Comparison of ENCODE assay signal across 22 cellular contexts in the genomic region with DNA sequence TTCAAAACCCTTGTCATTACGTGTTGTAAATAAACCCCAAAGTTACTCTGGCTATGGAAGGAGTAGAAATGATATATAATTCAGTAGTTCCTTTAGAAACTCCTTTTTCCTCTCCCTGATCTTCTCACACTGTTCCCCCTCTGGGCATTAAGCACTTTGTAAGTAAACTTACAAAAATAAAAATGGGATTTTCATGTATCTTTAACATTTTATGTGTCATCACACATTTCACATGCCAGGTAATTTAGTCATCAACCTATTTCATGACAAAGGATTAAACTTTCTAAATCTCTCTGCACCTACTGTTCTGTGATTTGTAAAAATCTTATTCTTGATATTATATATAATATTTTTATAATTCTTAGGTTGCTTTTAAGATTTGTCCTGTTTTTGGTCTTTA.
DNase-seq lines count a peak whose midpoint lies in the region; ATAC-seq, FAIRE-seq and TF ChIP-seq lines count a peak whose summit lies in the region.
"Had no signal": no experiment of that assay in that cellular context is flagged by ENCODE, and none has a peak within 500 bp of the region (broad histone marks: within the 10 kb centered on the region; RNA-seq: fewer than 3 reads in every experiment).

No MANE protein-coding gene starts in this region.

- H3K27ac Mint-ChIP-seq in naive thymus-derived CD4-positive, alpha-beta T cell: no peak overlapping the region
- H3K27ac Mint-ChIP-seq: activated B cell treated with CpG ODN at 0.5 μM for 24 hours; activated CD8-positive, alpha-beta T cell treated with anti-CD3 and anti-CD28 coated beads for 36 hours; activated T-cell treated with anti-CD3 and anti-CD28 coated beads, Interleukin-2, amount 50 U/mL, for 24 hours; neural progenitor cell had no signal

- no peak for TF ChIP-seq RAD21 in A549 (conservative IDR thresholded peaks at IDR 0.05 in 1 of 2, IDR thresholded peaks at IDR 0.05 in 1 of 2)

- H3K27me3 Mint-ChIP-seq in naive thymus-derived CD4-positive, alpha-beta T cell: peaks cover 0 to 23% (median 7%) of the 10 kb centered on the region in 5 donors
- H3K27me3 Mint-ChIP-seq: activated T-cell treated with anti-CD3 and anti-CD28 coated beads, Interleukin-2, amount 50 U/mL, for 24 hours had no signal

- FAIRE-seq in A549 (lab: Jason Lieb, UNC): no peak

- peaks cover 10% of the 10 kb centered on the region; the same call in 1 of the 3 replicates for H3K4me1 ChIP-seq in A549
- peaks cover 14% of the 10 kb centered on the region for H3K4me1 ChIP-seq in foreskin keratinocyte
- no peaks in the 10 kb centered on the region for H3K4me1 ChIP-seq in naive thymus-derived CD4-positive, alpha-beta T cell (ENCODE audit: control insufficient read depth in 2 of 2, insufficient read depth in 2 of 2, low read length in 2 of 2)
- peaks cover 12% of the 10 kb centered on the region for H3K4me1 ChIP-seq in BE2C
- H3K4me1 ChIP-seq: body of pancreas, neural progenitor cell, stomach, upper lobe of right lung had no signal

- no peaks in the 10 kb centered on the region for H3K27me3 ChIP-seq in foreskin keratinocyte
- no peaks in the 10 kb centered on the region for H3K27me3 ChIP-seq in naive thymus-derived CD4-positive, alpha-beta T cell (ENCODE audit: control insufficient read depth in 2 of 2, insufficient read depth in 2 of 2, low read length in 2 of 2)
- no peaks in the 10 kb centered on the region for H3K27me3 ChIP-seq in BE2C
- H3K27me3 ChIP-seq: body of pancreas, neural progenitor cell, upper lobe of right lung had no signal

- CTCF ChIA-PET in A549 (lab: Yijun Ruan, JAX): interaction anchor here (0.9 kb wide), 1 partner anchor 10 kb away, joined by 4 read pairs; no protein-coding TSS in a partner anchor
- CTCF ChIA-PET in naive thymus-derived CD4-positive, alpha-beta T cell (lab: Charles Lee): no interaction called here

- H3K9me3 Mint-ChIP-seq in naive thymus-derived CD4-positive, alpha-beta T cell: peaks cover 0 to 8% (median 0%) of the 10 kb centered on the region in 11 donors
- H3K9me3 Mint-ChIP-seq: activated CD8-positive, alpha-beta T cell treated with anti-CD3 and anti-CD28 coated beads for 36 hours; activated T-cell treated with anti-CD3 and anti-CD28 coated beads, Interleukin-2, amount 50 U/mL, for 24 hours; neural progenitor cell had no signal

- POLR2A ChIA-PET in A549 (lab: Yijun Ruan, JAX): no interaction called here
- POLR2A ChIA-PET in naive thymus-derived CD4-positive, alpha-beta T cell (lab: Charles Lee): no interaction called here

- ATAC-seq in A549: no peak
- peak; percentile 80 for ATAC-seq in foreskin keratinocyte
- no peak for ATAC-seq in naive thymus-derived CD4-positive, alpha-beta T cell
- no peak for ATAC-seq in GM21825 (IDR thresholded peaks at IDR 0.05; ENCODE audit: unreplicated experiment)
- ATAC-seq: activated CD8-positive, alpha-beta T cell treated with anti-CD3 and anti-CD28 coated beads for 36 hours; body of pancreas; left ventricle myocardium superior; upper lobe of right lung had no signal

- no peaks in the 10 kb centered on the region for H3K36me3 ChIP-seq in naive thymus-derived CD4-positive, alpha-beta T cell (ENCODE audit: control insufficient read depth in 2 of 3, insufficient read depth in 3 of 3, low read length in 3 of 3)
- no peaks in the 10 kb centered on the region for H3K36me3 ChIP-seq in BE2C
- H3K36me3 ChIP-seq: neural progenitor cell, stomach, upper lobe of right lung had no signal

- TF ChIP-seq CTCF in A549 (IDR thresholded peaks at IDR 0.05) (no peak), foreskin keratinocyte (conservative IDR thresholded peaks at IDR 0.05) (no peak), BE2C (IDR thresholded peaks at IDR 0.05; ENCODE audit: low read depth, low read length) (no peak)

- TF ChIP-seq EP300 in A549 (IDR thresholded peaks at IDR 0.05): no peak

- H3K4me3 ChIP-seq in A549 (no peak overlapping the region), BE2C (ENCODE audit: low read depth, low read length) (no peak overlapping the region)
- H3K4me3 ChIP-seq in naive thymus-derived CD4-positive, alpha-beta T cell (ENCODE audit: low read length): no peak overlapping the region
- H3K4me3 ChIP-seq: body of pancreas, neural progenitor cell, smooth muscle cell, stomach, upper lobe of right lung had no signal

- DNase-seq in A549 (ENCODE audit: low read depth in 1 of 2, low spot score in 1 of 2): no peak
- DNase-seq in HT1080 (ENCODE audit: low read depth): peak; percentile 34
- DNase-seq in amniotic stem cell (lab: John Stamatoyannopoulos, UW): peak; percentile 13
- peak; percentile 31 to 64 for DNase-seq in foreskin keratinocyte
- DNase-seq in naive thymus-derived CD4-positive, alpha-beta T cell: no peak
- no peak for DNase-seq in BE2C
- DNase-seq in SHP77 treated with DMSO at 0.1 percent for 48 hours (lab: John Stamatoyannopoulos, UW): no peak
- DNase-seq: activated B cell treated with CpG ODN at 0.5 μM for 24 hours; activated CD8-positive, alpha-beta T cell treated with anti-CD3 and anti-CD28 coated beads for 36 hours; activated naive CD4-positive, alpha-beta T cell treated with anti-CD3 and anti-CD28 coated beads, Interleukin-2, amount 50 U/mL, for 16 hours; activated T-cell treated with anti-CD3 and anti-CD28 coated beads, Interleukin-2, amount 50 U/mL, for 24 hours; body of pancreas; KBM-7; left ventricle myocardium superior; NCI-H1048; NCI-H524 treated with DMSO at 0.1 percent for 48 hours; stimulated activated CD4-positive, alpha-beta T cell treated with anti-CD3 and anti-CD28 coated beads, Interleukin-4, amount 100 ng/mL, for 1 hour; stomach; upper lobe of right lung had no signal

- H3K9me3 ChIP-seq in A549: no peaks in the 10 kb centered on the region
- H3K9me3 ChIP-seq in naive thymus-derived CD4-positive, alpha-beta T cell (ENCODE audit: control insufficient read depth in 2 of 3, low read length in 3 of 3): no peaks in the 10 kb centered on the region
- no peaks in the 10 kb centered on the region for H3K9me3 ChIP-seq in BE2C
- H3K9me3 ChIP-seq: body of pancreas, stomach, upper lobe of right lung had no signal

- TF ChIP-seq POLR2A in A549 (IDR thresholded peaks at IDR 0.05; ENCODE audit: low read length): no peak

- no peaks in the 10 kb centered on the region for H3K4me1 Mint-ChIP-seq in naive thymus-derived CD4-positive, alpha-beta T cell
- H3K4me1 Mint-ChIP-seq: activated B cell treated with CpG ODN at 0.5 μM for 24 hours had no signal

- H3K4me3 Mint-ChIP-seq in naive thymus-derived CD4-positive, alpha-beta T cell: no peak overlapping the region
- H3K4me3 Mint-ChIP-seq: activated B cell treated with CpG ODN at 0.5 μM for 24 hours; activated CD8-positive, alpha-beta T cell treated with anti-CD3 and anti-CD28 coated beads for 36 hours; activated T-cell treated with anti-CD3 and anti-CD28 coated beads, Interleukin-2, amount 50 U/mL, for 24 hours; neural progenitor cell had no signal

- no peaks in the 10 kb centered on the region for H3K36me3 Mint-ChIP-seq in naive thymus-derived CD4-positive, alpha-beta T cell
- H3K36me3 Mint-ChIP-seq: neural progenitor cell had no signal

- WGBS in A549 (ENCODE audit: missing lambda C conversion rate): 36% methylated on average over 1 of the region's 1 CpG

- H3K4me2 ChIP-seq in A549: peak overlapping the region; percentile 20; the same call in 1 of the 3 replicates
- H3K4me2 ChIP-seq: neural progenitor cell, smooth muscle cell had no signal

- no peak overlapping the region for H3K27ac ChIP-seq in A549
- H3K27ac ChIP-seq in foreskin keratinocyte: no peak overlapping the region
- H3K27ac ChIP-seq in naive thymus-derived CD4-positive, alpha-beta T cell (ENCODE audit: low read depth, low read length): no peak overlapping the region
- H3K27ac ChIP-seq: body of pancreas, neural progenitor cell, stomach, upper lobe of right lung had no signal

- intact Hi-C loops in naive thymus-derived CD4-positive, alpha-beta T cell (cut with micrococcal nuclease): no loop called here

TF ChIP-seq in A549, 52 proteins besides CTCF, POLR2A, EP300 and RAD21:
- TF ChIP-seq FOXS1 (CRISPR knock-in tag; IDR thresholded peaks at IDR 0.05) (no peak), MYC (IDR thresholded peaks at IDR 0.05; ENCODE audit: borderline replicate concordance, low read length) (no peak), ESRRA (IDR thresholded peaks at IDR 0.05; ENCODE audit: borderline replicate concordance, low read length) (no peak)
- TF ChIP-seq, protein P1, sequence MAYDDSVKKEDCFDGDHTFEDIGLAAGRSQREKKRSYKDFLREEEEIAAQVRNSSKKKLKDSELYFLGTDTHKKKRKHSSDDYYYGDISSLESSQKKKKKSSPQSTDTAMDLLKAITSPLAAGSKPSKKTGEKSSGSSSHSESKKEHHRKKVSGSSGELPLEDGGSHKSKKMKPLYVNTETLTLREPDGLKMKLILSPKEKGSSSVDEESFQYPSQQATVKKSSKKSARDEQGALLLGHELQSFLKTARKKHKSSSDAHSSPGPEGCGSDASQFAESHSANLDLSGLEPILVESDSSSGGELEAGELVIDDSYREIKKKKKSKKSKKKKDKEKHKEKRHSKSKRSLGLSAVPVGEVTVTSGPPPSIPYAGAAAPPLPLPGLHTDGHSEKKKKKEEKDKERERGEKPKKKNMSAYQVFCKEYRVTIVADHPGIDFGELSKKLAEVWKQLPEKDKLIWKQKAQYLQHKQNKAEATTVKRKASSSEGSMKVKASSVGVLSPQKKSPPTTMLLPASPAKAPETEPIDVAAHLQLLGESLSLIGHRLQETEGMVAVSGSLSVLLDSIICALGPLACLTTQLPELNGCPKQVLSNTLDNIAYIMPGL (CRISPR knock-in tag; IDR thresholded peaks at IDR 0.05; ENCODE audit: borderline replicate concordance): no peak

Comparison
In these comparisons a context has a peak if more than half of its experiments do, and no peak if none do; other contexts are left out.
1. DNase-seq: peak in HT1080 (single experiment), amniotic stem cell (single experiment) and foreskin keratinocyte (2 of 2); none in A549 (0 of 2), naive thymus-derived CD4-positive, alpha-beta T cell (0 of 9), BE2C (single experiment) and SHP77 treated with DMSO at 0.1 percent for 48 hours (single experiment).